ENCODE assay signal across 8 cellular contexts in genomic region chrX:84501798-84502628, GRCh38. TPM values are rescaled to one million over a fixed set of nuclear protein-coding genes. Genes with fewer than 3 reads are reported as not detected.
DNase-seq lines count a peak whose midpoint lies in the region; ATAC-seq and TF ChIP-seq lines count a peak whose summit lies in the region.

A gene with protein sequence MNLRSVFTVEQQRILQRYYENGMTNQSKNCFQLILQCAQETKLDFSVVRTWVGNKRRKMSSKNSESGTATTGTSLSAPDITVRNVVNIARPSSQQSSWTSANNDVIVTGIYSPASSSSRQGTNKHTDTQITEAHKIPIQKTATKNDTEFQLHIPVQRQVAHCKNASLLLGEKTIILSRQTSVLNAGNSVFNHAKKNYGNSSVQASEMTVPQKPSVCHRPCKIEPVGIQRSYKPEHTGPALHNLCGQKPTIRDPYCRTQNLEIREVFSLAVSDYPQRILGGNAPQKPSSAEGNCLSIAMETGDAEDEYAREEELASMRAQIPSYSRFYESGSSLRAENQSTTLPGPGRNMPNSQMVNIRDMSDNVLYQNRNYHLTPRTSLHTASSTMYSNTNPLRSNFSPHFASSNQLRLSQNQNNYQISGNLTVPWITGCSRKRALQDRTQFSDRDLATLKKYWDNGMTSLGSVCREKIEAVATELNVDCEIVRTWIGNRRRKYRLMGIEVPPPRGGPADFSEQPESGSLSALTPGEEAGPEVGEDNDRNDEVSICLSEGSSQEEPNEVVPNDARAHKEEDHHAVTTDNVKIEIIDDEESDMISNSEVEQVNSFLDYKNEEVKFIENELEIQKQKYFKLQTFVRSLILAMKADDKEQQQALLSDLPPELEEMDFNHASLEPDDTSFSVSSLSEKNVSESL (minus strand): TSS chrX:84502453. CDS start chrX:84475397, 27,056 bp downstream.

- peak within 1 kb of the TSS; percentile 85 for H3K4me3 Mint-ChIP-seq in Calu3 (ENCODE audit: low read depth, unreplicated experiment)
- H3K4me3 Mint-ChIP-seq in activated naive CD8-positive, alpha-beta T cell treated with anti-CD3 and anti-CD28 coated beads, Interleukin-2, amount 50 U/mL, for 24 hours = peak within 1 kb of the TSS; percentile 84

- H3K36me3 Mint-ChIP-seq in Calu3 (ENCODE audit: insufficient read depth, unreplicated experiment) = peaks cover 23% of the 10 kb centered on the region
- no peaks in the 10 kb centered on the region for H3K36me3 Mint-ChIP-seq in activated naive CD8-positive, alpha-beta T cell treated with anti-CD3 and anti-CD28 coated beads, Interleukin-2, amount 50 U/mL, for 24 hours (ENCODE audit: low read depth)

- no TSS peak for BruUV-seq in Calu3 (replicated peaks; lab: Mats Ljungman, UMichigan)

- DNase-seq in Calu3 (peak; percentile 89), Kasumi-1 (lab: John Stamatoyannopoulos, UW) (peak; percentile 38 to 56), cardiac septum (ENCODE audit: low spot score) (peak; percentile 88), ovary (peak; percentile 81 to 89 (median 87)), thyroid gland (peak; percentile 88 to 91)
- peak; percentile 70 for DNase-seq in activated naive CD8-positive, alpha-beta T cell treated with anti-CD3 and anti-CD28 coated beads, Interleukin-2, amount 50 U/mL, for 24 hours

- no peak for TF ChIP-seq CTCF in Calu3 (IDR thresholded peaks at IDR 0.05; ENCODE audit: unreplicated experiment)
- TF ChIP-seq CTCF in ovary (IDR thresholded peaks at IDR 0.05) = no peak
- no peak for TF ChIP-seq CTCF in thyroid gland (IDR thresholded peaks at IDR 0.05)

- 23 to 34% (median 29%) methylated on average over 38 of the region's 38 CpGs for WGBS in ovary, 3 donors
- WGBS in thyroid gland, 2 donors = 0 to 1% methylated on average over 21 to 30 of the region's 38 CpGs

- H3K9me3 Mint-ChIP-seq in Calu3 (ENCODE audit: low read depth, unreplicated experiment) = no peaks in the 10 kb centered on the region
- H3K9me3 Mint-ChIP-seq in activated naive CD8-positive, alpha-beta T cell treated with anti-CD3 and anti-CD28 coated beads, Interleukin-2, amount 50 U/mL, for 24 hours = no peaks in the 10 kb centered on the region

- peak within 1 kb of the TSS; percentile 78 to 88 for H3K27ac ChIP-seq in ovary
- H3K27ac ChIP-seq in thyroid gland = peak within 1 kb of the TSS; percentile 80 to 95 (median 87)

- no peak for TF ChIP-seq EP300 in ovary (IDR thresholded peaks at IDR 0.05)

- peaks cover 13% of the 10 kb centered on the region for H3K4me1 Mint-ChIP-seq in Calu3 (ENCODE audit: low read depth, unreplicated experiment)
- H3K4me1 Mint-ChIP-seq in activated naive CD8-positive, alpha-beta T cell treated with anti-CD3 and anti-CD28 coated beads, Interleukin-2, amount 50 U/mL, for 24 hours = peaks cover 3% of the 10 kb centered on the region

- no peaks in the 10 kb centered on the region for H3K27me3 ChIP-seq in ovary
- H3K27me3 ChIP-seq in thyroid gland = no peaks in the 10 kb centered on the region

- peak within 1 kb of the TSS; percentile 95 for H3K27ac Mint-ChIP-seq in Calu3 (ENCODE audit: unreplicated experiment)
- H3K27ac Mint-ChIP-seq in activated naive CD8-positive, alpha-beta T cell treated with anti-CD3 and anti-CD28 coated beads, Interleukin-2, amount 50 U/mL, for 24 hours = peak within 1 kb of the TSS; percentile 82

- intact Hi-C loops in Calu3 (cut with micrococcal nuclease; ENCODE audit: unreplicated experiment) (no loop called here), cardiac septum (cut with DNase I) (no loop called here), ovary (cut with DNase I) (no loop called here), thyroid gland (cut with DNase I) (no loop called here)

- no peaks in the 10 kb centered on the region for H3K9me3 ChIP-seq in ovary
- no peaks in the 10 kb centered on the region for H3K9me3 ChIP-seq in thyroid gland

- CTCF ChIA-PET in Calu3 (lab: Charles Lee) = interaction anchor here (0.7 kb wide), 1 partner anchor 551 kb away, joined by 3 read pairs; no protein-coding TSS in a partner anchor

- TF ChIP-seq POLR2A in ovary (IDR thresholded peaks at IDR 0.05) (peak; percentile 18), thyroid gland (IDR thresholded peaks at IDR 0.05) (peak in 1 of 2 donors; percentile 66)

- no peaks in the 10 kb centered on the region for H3K36me3 ChIP-seq in ovary
- no peaks in the 10 kb centered on the region for H3K36me3 ChIP-seq in thyroid gland

- H3K4me3 ChIP-seq in ovary (peak within 1 kb of the TSS; percentile 41), thyroid gland (replicated peaks in 1 of 3) (peak within 1 kb of the TSS in 2 of 3 donors; percentile 34 to 71)

- H3K4me1 ChIP-seq in ovary (ENCODE audit: insufficient read depth) (no peaks in the 10 kb centered on the region), thyroid gland (no peaks in the 10 kb centered on the region)

- no peaks in the 10 kb centered on the region for H3K27me3 Mint-ChIP-seq in Calu3 (ENCODE audit: unreplicated experiment)
- H3K27me3 Mint-ChIP-seq in activated naive CD8-positive, alpha-beta T cell treated with anti-CD3 and anti-CD28 coated beads, Interleukin-2, amount 50 U/mL, for 24 hours = no peaks in the 10 kb centered on the region

- ATAC-seq in GM21529 (IDR thresholded peaks at IDR 0.05; ENCODE audit: unreplicated experiment) (peak; percentile 86), SK-N-SH treated with all-trans-retinoic acid at 6 μM for 48 hours (peak; percentile 98)
- ATAC-seq in activated naive CD8-positive, alpha-beta T cell treated with anti-CD3 and anti-CD28 coated beads, Interleukin-2, amount 50 U/mL, for 24 hours = peak; percentile 92

TF ChIP-seq in SK-N-SH treated with all-trans-retinoic acid at 6 μM for 48 hours, 23 proteins besides CTCF, POLR2A, EP300 and RAD21:
- 0 out of 2 replicates have a peak, but pooled peaks have one; percentile 31 for TF ChIP-seq ZNF70 (CRISPR knock-in tag; IDR thresholded peaks at IDR 0.05)
- no peak for TF ChIP-seq GLIS3 (CRISPR knock-in tag; IDR thresholded peaks at IDR 0.05)

RNA-seq across cellular contexts. Expression of the gene that starts here (rescaled TPM):
- total RNA-seq in Calu3 (2022) (8.3 TPM in 2 replicates), cardiac septum (2.0 TPM), ovary (1 to 10 TPM; 3.7 to 9.4 (median 6.2) TPM), thyroid gland (10 to 100 TPM in 2 of 4 donors, 1 to 10 TPM in 2; 7.5 to 12.9 (median 10.8) TPM)
- 1 to 10 TPM; 2.2 to 4.3 TPM for polyA plus RNA-seq in ovary

Comparison
In these comparisons a context has a peak if more than half of its experiments do, and no peak if none do; other contexts are left out.
1. Peak in every context shown above with its lines: DNase-seq, ATAC-seq, H3K4me3 ChIP-seq and H3K27ac ChIP-seq.